In genomic region chr18:834086-834720, GRCh38 we compare ENCODE assay signal across 23 cellular contexts.
"Had no signal": no experiment of that assay in that cellular context is flagged by ENCODE, and none has a peak within 500 bp of the region (broad histone marks: within the 10 kb centered on the region; RNA-seq: fewer than 3 reads in every experiment).

No MANE protein-coding gene starts in this region.

- DNase-seq: dermis blood vessel endothelial cell; effector memory CD4-positive, alpha-beta T cell; gastrocnemius medialis; head of caudate nucleus; mesenchymal stem cell; mucosa of descending colon; naive B cell; stimulated activated CD4-positive, alpha-beta T cell treated with anti-CD3 and anti-CD28 coated beads, Interleukin-12 subunit alpha, Interleukin-12 subunit beta, amount 100 ng/mL, for 4 hours; stimulated activated CD4-positive, alpha-beta T cell treated with anti-CD3 and anti-CD28 coated beads, Interleukin-1b, Interleukin-23, amount 100 ng/mL, for 48 hours; stimulated activated CD4-positive, alpha-beta T cell treated with anti-CD3 and anti-CD28 coated beads, Interleukin-4, amount 100 ng/mL, for 1 hour; stimulated activated CD8-positive, alpha-beta memory T cell treated with anti-CD3 and anti-CD28 coated beads, Interleukin-4, amount 100 ng/mL, for 48 hours; stimulated activated naive CD4-positive, alpha-beta T cell; stimulated activated naive CD8-positive, alpha-beta T cell treated with anti-CD3 and anti-CD28 coated beads, Interleukin-15, amount 100 ng/mL, for 72 hours; trophoblast cell had no signal

- ATAC-seq: gastrocnemius medialis; mucosa of descending colon; natural killer cell treated with Interleukin-12 subunit alpha and Interleukin-12 subunit beta and Interleukin-15 and Interleukin-18, amount 100 ng/mL, for 72 hours; sciatic nerve; stimulated activated naive CD8-positive, alpha-beta T cell treated with anti-CD3 and anti-CD28 coated beads, Interleukin-15, amount 100 ng/mL, for 72 hours had no signal

- H3K36me3 ChIP-seq: gastrocnemius medialis, neural progenitor cell, suprapubic skin, thyroid gland, vagina had no signal

- H3K4me3 ChIP-seq: coronary artery, gastrocnemius medialis, mucosa of descending colon, neural progenitor cell, smooth muscle cell, suprapubic skin, thyroid gland, vagina had no signal

- H3K27me3 ChIP-seq: gastrocnemius medialis, suprapubic skin, thyroid gland, vagina had no signal

- H3K9me3 ChIP-seq: gastrocnemius medialis, mucosa of descending colon, suprapubic skin, thyroid gland, vagina had no signal

- H3K27ac ChIP-seq: coronary artery, gastrocnemius medialis, neural progenitor cell, parathyroid adenoma, suprapubic skin, thyroid gland, vagina had no signal
